1 cellular context compared by ENCODE assay signal in the genomic region with DNA sequence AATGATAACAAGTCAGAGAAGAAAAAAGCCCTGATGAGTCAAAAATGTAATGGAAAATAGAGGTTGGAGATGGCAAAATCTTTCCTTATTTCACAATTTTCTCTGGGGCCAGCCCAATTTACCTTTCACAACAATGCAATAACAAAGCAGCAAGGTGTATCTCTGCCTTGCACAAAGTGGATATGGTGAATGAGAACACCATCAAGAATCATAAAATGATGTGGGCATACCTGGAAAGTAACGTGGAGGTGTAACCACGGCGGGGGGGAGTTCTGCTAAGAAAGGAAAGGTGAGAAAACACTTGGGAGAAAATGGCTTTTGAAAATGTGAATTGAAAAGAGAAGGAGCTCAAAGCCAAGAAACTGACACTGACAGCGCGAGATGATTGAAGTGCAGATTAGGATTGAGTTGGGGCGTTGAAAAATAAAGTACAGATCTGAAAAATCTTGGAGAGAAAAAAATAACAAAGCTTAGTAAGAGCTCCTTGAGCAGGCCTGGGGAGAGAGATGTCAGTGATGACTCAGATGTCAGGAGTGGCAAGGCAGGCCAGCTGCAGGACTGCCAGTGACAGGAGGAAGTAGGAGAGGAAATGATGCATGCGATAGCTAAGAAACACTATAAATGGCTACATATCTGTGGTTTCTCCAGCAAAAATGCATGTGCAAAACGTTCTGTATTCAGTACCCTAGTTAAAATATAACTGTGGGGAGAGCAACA.
TF ChIP-seq lines count a peak whose summit lies in the region.

No MANE protein-coding gene starts in this region.

TF ChIP-seq in K562, 482 proteins besides CTCF, POLR2A, EP300 and RAD21 (continued from another document and continues in another):
- TF ChIP-seq, protein P1, sequence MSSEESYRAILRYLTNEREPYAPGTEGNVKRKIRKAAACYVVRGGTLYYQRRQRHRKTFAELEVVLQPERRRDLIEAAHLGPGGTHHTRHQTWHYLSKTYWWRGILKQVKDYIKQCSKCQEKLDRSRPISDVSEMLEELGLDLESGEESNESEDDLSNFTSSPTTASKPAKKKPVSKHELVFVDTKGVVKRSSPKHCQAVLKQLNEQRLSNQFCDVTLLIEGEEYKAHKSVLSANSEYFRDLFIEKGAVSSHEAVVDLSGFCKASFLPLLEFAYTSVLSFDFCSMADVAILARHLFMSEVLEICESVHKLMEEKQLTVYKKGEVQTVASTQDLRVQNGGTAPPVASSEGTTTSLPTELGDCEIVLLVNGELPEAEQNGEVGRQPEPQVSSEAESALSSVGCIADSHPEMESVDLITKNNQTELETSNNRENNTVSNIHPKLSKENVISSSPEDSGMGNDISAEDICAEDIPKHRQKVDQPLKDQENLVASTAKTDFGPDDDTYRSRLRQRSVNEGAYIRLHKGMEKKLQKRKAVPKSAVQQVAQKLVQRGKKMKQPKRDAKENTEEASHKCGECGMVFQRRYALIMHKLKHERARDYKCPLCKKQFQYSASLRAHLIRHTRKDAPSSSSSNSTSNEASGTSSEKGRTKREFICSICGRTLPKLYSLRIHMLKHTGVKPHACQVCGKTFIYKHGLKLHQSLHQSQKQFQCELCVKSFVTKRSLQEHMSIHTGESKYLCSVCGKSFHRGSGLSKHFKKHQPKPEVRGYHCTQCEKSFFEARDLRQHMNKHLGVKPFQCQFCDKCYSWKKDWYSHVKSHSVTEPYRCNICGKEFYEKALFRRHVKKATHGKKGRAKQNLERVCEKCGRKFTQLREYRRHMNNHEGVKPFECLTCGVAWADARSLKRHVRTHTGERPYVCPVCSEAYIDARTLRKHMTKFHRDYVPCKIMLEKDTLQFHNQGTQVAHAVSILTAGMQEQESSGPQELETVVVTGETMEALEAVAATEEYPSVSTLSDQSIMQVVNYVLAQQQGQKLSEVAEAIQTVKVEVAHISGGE (CRISPR knock-in tag; IDR thresholded peaks at IDR 0.05), result no peak
- no peak for TF ChIP-seq RUNX1 (IDR thresholded peaks at IDR 0.05; ENCODE audit: low read depth)
- no peak for TF ChIP-seq WHSC1 (IDR thresholded peaks at IDR 0.05; ENCODE audit: low read length)
- no peak for TF ChIP-seq ZNF444 (CRISPR knock-in tag; IDR thresholded peaks at IDR 0.05)
- TF ChIP-seq DIDO1 (tag; IDR thresholded peaks at IDR 0.05; ENCODE audit: low read depth), result no peak
- no peak for TF ChIP-seq ZNF518B (CRISPR knock-in tag; IDR thresholded peaks at IDR 0.05)
- TF ChIP-seq ZNF780A (CRISPR knock-in tag; IDR thresholded peaks at IDR 0.05), result no peak
- TF ChIP-seq ELF1 (tag; IDR thresholded peaks at IDR 0.05), result peak; percentile 63
- TF ChIP-seq, protein P2, sequence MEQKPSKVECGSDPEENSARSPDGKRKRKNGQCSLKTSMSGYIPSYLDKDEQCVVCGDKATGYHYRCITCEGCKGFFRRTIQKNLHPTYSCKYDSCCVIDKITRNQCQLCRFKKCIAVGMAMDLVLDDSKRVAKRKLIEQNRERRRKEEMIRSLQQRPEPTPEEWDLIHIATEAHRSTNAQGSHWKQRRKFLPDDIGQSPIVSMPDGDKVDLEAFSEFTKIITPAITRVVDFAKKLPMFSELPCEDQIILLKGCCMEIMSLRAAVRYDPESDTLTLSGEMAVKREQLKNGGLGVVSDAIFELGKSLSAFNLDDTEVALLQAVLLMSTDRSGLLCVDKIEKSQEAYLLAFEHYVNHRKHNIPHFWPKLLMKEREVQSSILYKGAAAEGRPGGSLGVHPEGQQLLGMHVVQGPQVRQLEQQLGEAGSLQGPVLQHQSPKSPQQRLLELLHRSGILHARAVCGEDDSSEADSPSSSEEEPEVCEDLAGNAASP (IDR thresholded peaks at IDR 0.05), result no peak
- no peak for TF ChIP-seq SLC30A9 (CRISPR knock-in tag; IDR thresholded peaks at IDR 0.05)
- no peak for TF ChIP-seq ZNF124 (CRISPR knock-in tag; IDR thresholded peaks at IDR 0.05)
- TF ChIP-seq EGR1 (conservative IDR thresholded peaks at IDR 0.05), result no peak
- no peak for TF ChIP-seq ZNF280B (CRISPR knock-in tag; IDR thresholded peaks at IDR 0.05)
- peak; percentile 42 for TF ChIP-seq PHB2 (IDR thresholded peaks at IDR 0.05; ENCODE audit: low read depth)
- TF ChIP-seq, protein P3, sequence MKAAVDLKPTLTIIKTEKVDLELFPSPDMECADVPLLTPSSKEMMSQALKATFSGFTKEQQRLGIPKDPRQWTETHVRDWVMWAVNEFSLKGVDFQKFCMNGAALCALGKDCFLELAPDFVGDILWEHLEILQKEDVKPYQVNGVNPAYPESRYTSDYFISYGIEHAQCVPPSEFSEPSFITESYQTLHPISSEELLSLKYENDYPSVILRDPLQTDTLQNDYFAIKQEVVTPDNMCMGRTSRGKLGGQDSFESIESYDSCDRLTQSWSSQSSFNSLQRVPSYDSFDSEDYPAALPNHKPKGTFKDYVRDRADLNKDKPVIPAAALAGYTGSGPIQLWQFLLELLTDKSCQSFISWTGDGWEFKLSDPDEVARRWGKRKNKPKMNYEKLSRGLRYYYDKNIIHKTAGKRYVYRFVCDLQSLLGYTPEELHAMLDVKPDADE (conservative IDR thresholded peaks at IDR 0.05; ENCODE audit: control insufficient read depth, low read depth, low read length), result 0 out of 2 replicates have a peak, but pooled peaks have one; percentile 30
- no peak for TF ChIP-seq POLR2B (IDR thresholded peaks at IDR 0.05; ENCODE audit: low read depth, partially characterized antibody)
- no peak for TF ChIP-seq XRCC4 (IDR thresholded peaks at IDR 0.05; ENCODE audit: extremely low read depth, insufficient read depth, insufficient read length)
- TF ChIP-seq RFX1 (IDR thresholded peaks at IDR 0.05), result no peak
- peak; percentile 87 for TF ChIP-seq NFE2 (IDR thresholded peaks at IDR 0.05; ENCODE audit: low read depth)
- no peak for TF ChIP-seq BRD9 (IDR thresholded peaks at IDR 0.05; ENCODE audit: low read depth, partially characterized antibody)
- TF ChIP-seq CC2D1A (IDR thresholded peaks at IDR 0.05), result peak; percentile 77; the same call in 1 of the 2 replicates
- TF ChIP-seq ZNF408 (CRISPR knock-in tag; IDR thresholded peaks at IDR 0.05; ENCODE audit: low read depth), result no peak
- no peak for TF ChIP-seq ZZZ3 (IDR thresholded peaks at IDR 0.05)
- TF ChIP-seq, protein P4, sequence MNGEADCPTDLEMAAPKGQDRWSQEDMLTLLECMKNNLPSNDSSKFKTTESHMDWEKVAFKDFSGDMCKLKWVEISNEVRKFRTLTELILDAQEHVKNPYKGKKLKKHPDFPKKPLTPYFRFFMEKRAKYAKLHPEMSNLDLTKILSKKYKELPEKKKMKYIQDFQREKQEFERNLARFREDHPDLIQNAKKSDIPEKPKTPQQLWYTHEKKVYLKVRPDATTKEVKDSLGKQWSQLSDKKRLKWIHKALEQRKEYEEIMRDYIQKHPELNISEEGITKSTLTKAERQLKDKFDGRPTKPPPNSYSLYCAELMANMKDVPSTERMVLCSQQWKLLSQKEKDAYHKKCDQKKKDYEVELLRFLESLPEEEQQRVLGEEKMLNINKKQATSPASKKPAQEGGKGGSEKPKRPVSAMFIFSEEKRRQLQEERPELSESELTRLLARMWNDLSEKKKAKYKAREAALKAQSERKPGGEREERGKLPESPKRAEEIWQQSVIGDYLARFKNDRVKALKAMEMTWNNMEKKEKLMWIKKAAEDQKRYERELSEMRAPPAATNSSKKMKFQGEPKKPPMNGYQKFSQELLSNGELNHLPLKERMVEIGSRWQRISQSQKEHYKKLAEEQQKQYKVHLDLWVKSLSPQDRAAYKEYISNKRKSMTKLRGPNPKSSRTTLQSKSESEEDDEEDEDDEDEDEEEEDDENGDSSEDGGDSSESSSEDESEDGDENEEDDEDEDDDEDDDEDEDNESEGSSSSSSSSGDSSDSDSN (IDR thresholded peaks at IDR 0.05; ENCODE audit: borderline replicate concordance in 1 of 2, low read depth in 2 of 2, low read length in 2 of 2), result no peak
- no peak for TF ChIP-seq NONO (IDR thresholded peaks at IDR 0.05; ENCODE audit: low read depth in 2 of 2, low read length in 1 of 2)
- TF ChIP-seq TAF1 (IDR thresholded peaks at IDR 0.05; ENCODE audit: control insufficient read depth, extremely low read depth, insufficient read depth, low read length, severe bottlenecking), result no peak
- no peak; the same call in 1 of the 2 replicates for TF ChIP-seq L3MBTL2 (IDR thresholded peaks at IDR 0.05)
- TF ChIP-seq ZNF586 (CRISPR knock-in tag; conservative IDR thresholded peaks at IDR 0.05), result no peak
- TF ChIP-seq, protein P5, sequence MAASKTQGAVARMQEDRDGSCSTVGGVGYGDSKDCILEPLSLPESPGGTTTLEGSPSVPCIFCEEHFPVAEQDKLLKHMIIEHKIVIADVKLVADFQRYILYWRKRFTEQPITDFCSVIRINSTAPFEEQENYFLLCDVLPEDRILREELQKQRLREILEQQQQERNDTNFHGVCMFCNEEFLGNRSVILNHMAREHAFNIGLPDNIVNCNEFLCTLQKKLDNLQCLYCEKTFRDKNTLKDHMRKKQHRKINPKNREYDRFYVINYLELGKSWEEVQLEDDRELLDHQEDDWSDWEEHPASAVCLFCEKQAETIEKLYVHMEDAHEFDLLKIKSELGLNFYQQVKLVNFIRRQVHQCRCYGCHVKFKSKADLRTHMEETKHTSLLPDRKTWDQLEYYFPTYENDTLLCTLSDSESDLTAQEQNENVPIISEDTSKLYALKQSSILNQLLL (CRISPR knock-in tag; IDR thresholded peaks at IDR 0.05; ENCODE audit: borderline replicate concordance), result no peak
- no peak for TF ChIP-seq ZNF79 (CRISPR knock-in tag; IDR thresholded peaks at IDR 0.05; ENCODE audit: low read depth)
- no peak for TF ChIP-seq PHF20 (IDR thresholded peaks at IDR 0.05; ENCODE audit: partially characterized antibody)
- peak; percentile 83 for TF ChIP-seq NCOR1 (IDR thresholded peaks at IDR 0.05)
- TF ChIP-seq ZNF12 (CRISPR knock-in tag; IDR thresholded peaks at IDR 0.05), result no peak
- TF ChIP-seq GABPB2 (CRISPR knock-in tag; conservative IDR thresholded peaks at IDR 0.05), result no peak
- no peak for TF ChIP-seq POLR2G (IDR thresholded peaks at IDR 0.05; ENCODE audit: low read depth, low read length)
- TF ChIP-seq POLR2AphosphoS2 (IDR thresholded peaks at IDR 0.05; ENCODE audit: low read length), result no peak
- TF ChIP-seq PATZ1 (CRISPR knock-in tag; IDR thresholded peaks at IDR 0.05; ENCODE audit: borderline replicate concordance), result no peak
- TF ChIP-seq MIER1 (IDR thresholded peaks at IDR 0.05; ENCODE audit: low read depth), result no peak; the same call in 1 of the 2 replicates
- TF ChIP-seq SNRNP70 (optimal IDR thresholded peaks at IDR 0.05; ENCODE audit: low read depth, low read length), result no peak
- TF ChIP-seq ZC3H11A (IDR thresholded peaks at IDR 0.05; ENCODE audit: low read depth, low read length), result no peak
- TF ChIP-seq ZBTB1 (CRISPR knock-in tag; IDR thresholded peaks at IDR 0.05; ENCODE audit: borderline replicate concordance, low read depth), result no peak
